ENCODE assay signal across 30 cellular contexts in the genomic region with DNA sequence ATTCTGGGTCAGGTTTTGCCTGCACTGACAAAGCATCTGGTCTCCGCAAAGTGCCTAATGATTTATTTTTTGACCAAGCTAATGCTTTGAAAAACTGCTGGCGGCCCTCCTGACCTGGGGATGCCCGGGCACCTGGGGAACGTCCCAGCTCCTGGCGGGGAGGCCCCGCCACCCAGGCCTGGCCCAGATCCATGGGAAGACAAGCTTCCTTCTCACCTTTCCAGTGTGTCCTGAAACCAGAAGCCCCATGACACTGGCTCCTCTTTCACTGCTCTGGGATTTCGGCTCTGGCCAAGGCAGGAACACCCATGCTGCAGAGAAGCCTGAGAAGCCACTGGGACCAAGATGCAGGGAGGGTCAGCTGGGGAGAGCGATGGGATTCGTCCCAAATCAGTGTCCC.
"Had no signal": no experiment of that assay in that cellular context is flagged by ENCODE, and none has a peak within 500 bp of the region (broad histone marks: within the 10 kb centered on the region; RNA-seq: fewer than 3 reads in every experiment).

No MANE protein-coding gene starts in this region.

- H3K36me3 ChIP-seq: ascending aorta, cardiac muscle cell, SJCRH30 had no signal

- H3K27ac ChIP-seq: ascending aorta, cardiac muscle cell, KMS-11, SJCRH30, SK-N-MC had no signal

- H3K27ac Mint-ChIP-seq: activated CD4-positive, alpha-beta T cell treated with anti-CD3 and anti-CD28 coated beads for 36 hours; activated CD4-positive, alpha-beta T cell treated with anti-CD3 and anti-CD28 coated beads, Interleukin-2, amount 10 ng/mL, durations not matched to agents 7 days and 5 days; activated CD8-positive, alpha-beta T cell treated with anti-CD3 and anti-CD28 coated beads, Interleukin-2, amount 10 ng/mL, durations not matched to agents 7 days and 5 days; activated naive CD4-positive, alpha-beta T cell treated with anti-CD3 and anti-CD28 coated beads, Interleukin-2, amount 50 U/mL, for 24 hours; activated T-cell treated with anti-CD3 and anti-CD28 coated beads, Interleukin-2, amount 50 U/mL, for 24 hours had no signal

- H3K4me3 ChIP-seq: ascending aorta, cardiac muscle cell, SJCRH30, SK-N-MC had no signal

- H3K9me3 ChIP-seq: ascending aorta, SJCRH30 had no signal

- H3K27me3 ChIP-seq: ascending aorta, cardiac muscle cell, SJCRH30 had no signal

- H3K9ac ChIP-seq: KMS-11 had no signal

- H3K36me3 Mint-ChIP-seq: activated naive CD4-positive, alpha-beta T cell treated with anti-CD3 and anti-CD28 coated beads, Interleukin-2, amount 50 U/mL, for 24 hours; activated naive CD8-positive, alpha-beta T cell treated with anti-CD3 and anti-CD28 coated beads, Interleukin-2, amount 10 ng/mL, durations not matched to agents 7 days and 5 days had no signal

- H3K9me3 Mint-ChIP-seq: activated CD4-positive, alpha-beta T cell treated with anti-CD3 and anti-CD28 coated beads, Interleukin-2, amount 10 ng/mL, durations not matched to agents 7 days and 5 days; activated naive CD4-positive, alpha-beta T cell treated with anti-CD3 and anti-CD28 coated beads, Interleukin-2, amount 50 U/mL, for 24 hours; activated naive CD8-positive, alpha-beta T cell treated with anti-CD3 and anti-CD28 coated beads, Interleukin-2, amount 10 ng/mL, durations not matched to agents 7 days and 5 days; activated T-cell treated with anti-CD3 and anti-CD28 coated beads, Interleukin-2, amount 50 U/mL, for 24 hours; activated T-helper 2 cell treated with anti-CD3 and anti-CD28 coated beads, Interferon-gamma antibody, Interleukin-2, Interleukin-4, amounts not matched to agents 10 μg/mL and 5 μg/mL and 100 μg/mL, durations not matched to agents 14 hours and 24 hours and 36 hours had no signal

- DNase-seq: activated CD4-positive, alpha-beta T cell treated with anti-CD3 and anti-CD28 coated beads for 36 hours; activated CD4-positive, alpha-beta T cell treated with anti-CD3 and anti-CD28 coated beads, Interleukin-2, amount 10 ng/mL, durations not matched to agents 7 days and 5 days; activated CD4-positive, alpha-beta T cell treated with anti-CD3 and anti-CD28 coated beads, Interleukin-2, amount 50 U/mL, for 48 hours; activated CD8-positive, alpha-beta T cell treated with anti-CD3 and anti-CD28 coated beads, Interleukin-2, amount 10 ng/mL, durations not matched to agents 7 days and 5 days; activated gamma-delta T cell; activated naive CD4-positive, alpha-beta T cell treated with Interleukin-2 at 50 U/mL for 16 hours; activated naive CD8-positive, alpha-beta T cell treated with anti-CD3 and anti-CD28 coated beads, Interleukin-2, amount 10 ng/mL, durations not matched to agents 7 days and 5 days; activated T-cell treated with anti-CD3 and anti-CD28 coated beads, Interleukin-2, amount 50 U/mL, for 24 hours; amygdala; MM.1S; MV-4-11; NCI-H1092; NCI-H1436 treated with DMSO at 0.1 percent for 48 hours; NCI-H187; NCI-H2029 treated with DMSO at 0.1 percent for 48 hours; NCI-H2107; NCI-H2171; NCI-H510A; NCI-H526; NCI-H748 treated with DMSO at 0.1 percent for 48 hours; OCI-M1; SHP77; SJCRH30; T1000 had no signal

- H3K4me3 Mint-ChIP-seq: activated CD4-positive, alpha-beta T cell treated with anti-CD3 and anti-CD28 coated beads for 36 hours; activated CD4-positive, alpha-beta T cell treated with anti-CD3 and anti-CD28 coated beads, Interleukin-2, amount 10 ng/mL, durations not matched to agents 7 days and 5 days; activated CD8-positive, alpha-beta T cell treated with anti-CD3 and anti-CD28 coated beads, Interleukin-2, amount 10 ng/mL, durations not matched to agents 7 days and 5 days; activated naive CD4-positive, alpha-beta T cell treated with anti-CD3 and anti-CD28 coated beads, Interleukin-2, amount 50 U/mL, for 24 hours; activated naive CD8-positive, alpha-beta T cell treated with anti-CD3 and anti-CD28 coated beads, Interleukin-2, amount 10 ng/mL, durations not matched to agents 7 days and 5 days; activated T-cell treated with anti-CD3 and anti-CD28 coated beads, Interleukin-2, amount 50 U/mL, for 24 hours had no signal
